Comparison of ENCODE assay signal across 12 cellular contexts in genomic region chr15:58038426-58039106, GRCh38. TPM values are rescaled to one million over a fixed set of nuclear protein-coding genes. Genes with fewer than 3 reads are reported as not detected.
DNase-seq lines count a peak whose midpoint lies in the region; ATAC-seq, FAIRE-seq and TF ChIP-seq lines count a peak whose summit lies in the region.
"Had no signal": no experiment of that assay in that cellular context is flagged by ENCODE, and none has a peak within 500 bp of the region (broad histone marks: within the 10 kb centered on the region; RNA-seq: fewer than 3 reads in every experiment).

No MANE protein-coding gene starts in this region.

- no peaks in the 10 kb centered on the region for H3K79me2 ChIP-seq in HepG2 (ENCODE audit: insufficient read depth, low read length)

- intact Hi-C loops in right lobe of liver (cut with DNase I) = no loop called here
- intact Hi-C loops in HepG2 (cut with micrococcal nuclease; ENCODE audit: unreplicated experiment) = no loop called here
- intact Hi-C loops in left ventricle myocardium inferior (cut with micrococcal nuclease) = no loop called here

- no peak for TF ChIP-seq RAD21 in HepG2 (CRISPR knock-in tag; IDR thresholded peaks at IDR 0.05)

- no peak overlapping the region for H2AFZ ChIP-seq in HepG2 (ENCODE audit: low read length)

- H3K4me1 ChIP-seq in right lobe of liver (peaks cover 0 to 10% (median 0%) of the 10 kb centered on the region in 4 donors), HepG2 (ENCODE audit: insufficient read depth, low read length) (no peaks in the 10 kb centered on the region), left ventricle myocardium inferior (peaks cover 30% of the 10 kb centered on the region)

- CTCF ChIA-PET in HepG2 (lab: Yijun Ruan, JAX; ENCODE audit: low intra/inter-chr PET ratio, low total read pairs) = no interaction called here

- DNase-seq in right lobe of liver = peak in 1 of 3 donors; percentile 47
- no peak for DNase-seq in HepG2 (ENCODE audit: low spot score)
- peak; percentile 27 for DNase-seq in SHP77 treated with DMSO at 0.1 percent for 48 hours (lab: John Stamatoyannopoulos, UW)
- no peak for DNase-seq in left ventricle myocardium inferior
- peak; percentile 27 for DNase-seq in urothelium cell line (ENCODE audit: low spot score)
- DNase-seq in H7 = no peak
- no peak for DNase-seq in activated T-cell treated with anti-CD3 and anti-CD28 coated beads for 4 hours
- DNase-seq: activated CD4-positive, alpha-beta T cell treated with anti-CD3 and anti-CD28 coated beads, Interleukin-2, amount 10 ng/mL, durations not matched to agents 7 days and 5 days; heart right ventricle; posterior cingulate gyrus had no signal

- no peaks in the 10 kb centered on the region for H4K20me1 ChIP-seq in HepG2 (ENCODE audit: insufficient read depth, low read length)

- TF ChIP-seq POLR2A in right lobe of liver (IDR thresholded peaks at IDR 0.05) = no peak
- TF ChIP-seq POLR2A in HepG2 (IDR thresholded peaks at IDR 0.05; ENCODE audit: insufficient read depth in 1 of 2, low read depth in 2 of 2, low read length in 2 of 2) = no peak

- H3K27me3 ChIP-seq in right lobe of liver (no peaks in the 10 kb centered on the region), HepG2 (ENCODE audit: control insufficient read depth in 1 of 2, insufficient read depth in 2 of 2, low read length in 2 of 2) (no peaks in the 10 kb centered on the region), left ventricle myocardium inferior (ENCODE audit: low read depth) (no peaks in the 10 kb centered on the region), H7 (ENCODE audit: control insufficient read depth, insufficient read depth, low read length) (no peaks in the 10 kb centered on the region)
- H3K27me3 ChIP-seq: heart right ventricle had no signal

- H3K27ac ChIP-seq in right lobe of liver (no peak overlapping the region), HepG2 (ENCODE audit: extremely low read length, insufficient read depth, low read length) (no peak overlapping the region), left ventricle myocardium inferior (replicated peaks) (peak overlapping the region; percentile 46)

- H3K4me2 ChIP-seq in HepG2 (ENCODE audit: low read depth, low read length) = no peak overlapping the region

- no peak overlapping the region for H3K4me3 ChIP-seq in right lobe of liver
- H3K4me3 ChIP-seq in HepG2 (replicated peaks in 1 of 3; ENCODE audit: insufficient read depth in 1 of 3, low read depth in 2 of 3, low read length in 3 of 3) = no peak overlapping the region
- no peak overlapping the region for H3K4me3 ChIP-seq in left ventricle myocardium inferior
- no peak overlapping the region for H3K4me3 ChIP-seq in H7 (ENCODE audit: insufficient read depth, low read depth, low read length)
- H3K4me3 ChIP-seq: GM12878, heart right ventricle had no signal

- peak; percentile 50 to 87 (median 74) for ATAC-seq in right lobe of liver
- no peak for ATAC-seq in HepG2
- no peak for ATAC-seq in GM21367 (IDR thresholded peaks at IDR 0.05; ENCODE audit: unreplicated experiment)
- ATAC-seq: GM12878 had no signal

- POLR2A ChIA-PET in HepG2 (lab: Yijun Ruan, JAX) = no interaction called here

- WGBS in right lobe of liver (ENCODE audit: insufficient coverage, low coverage, low lambda C conversion rate, missing lambda C conversion rate) = 0% methylated on average over 1 of the region's 2 CpGs
- WGBS in HepG2 (ENCODE audit: low lambda C conversion rate) = 14% methylated on average over 2 of the region's 2 CpGs

- in situ Hi-C loops in HepG2 (cut with HindIII; ENCODE audit: extremely low pct_ligation_motif_present, low pct_unique_long_range_greater_than_20kb) = no loop called here

- H3K36me3 ChIP-seq in right lobe of liver (no peaks in the 10 kb centered on the region), HepG2 (replicated peaks in 1 of 2; ENCODE audit: control insufficient read depth in 1 of 2, insufficient read depth in 2 of 2, low read length in 2 of 2) (no peaks in the 10 kb centered on the region), left ventricle myocardium inferior (no peaks in the 10 kb centered on the region), H7 (replicated peaks; ENCODE audit: control insufficient read depth, insufficient read depth, low read length) (no peaks in the 10 kb centered on the region)
- H3K36me3 ChIP-seq: heart right ventricle had no signal

- no peak for TF ChIP-seq EP300 in HepG2 (IDR thresholded peaks at IDR 0.05; ENCODE audit: low read depth in 2 of 2, low read length in 2 of 2)
- TF ChIP-seq EP300 in HepG2 (CRISPR knock-in tag; IDR thresholded peaks at IDR 0.05; ENCODE audit: borderline replicate concordance) = no peak

- FAIRE-seq in HepG2 (lab: Jason Lieb, UNC) (no peak), urothelium cell line (lab: Jason Lieb, UNC) (peak; percentile 90)
- FAIRE-seq: GM12878 had no signal

- TF ChIP-seq CTCF in right lobe of liver (IDR thresholded peaks at IDR 0.05) = no peak
- TF ChIP-seq CTCF in HepG2 (CRISPR knock-in tag; IDR thresholded peaks at IDR 0.05) = no peak
- no peak for TF ChIP-seq CTCF in left ventricle myocardium inferior (IDR thresholded peaks at IDR 0.05; ENCODE audit: borderline replicate concordance)

- no peaks in the 10 kb centered on the region for H3K9me3 ChIP-seq in right lobe of liver
- no peaks in the 10 kb centered on the region for H3K9me3 ChIP-seq in HepG2 (ENCODE audit: low read length)
- H3K9me3 ChIP-seq in left ventricle myocardium inferior (replicated peaks) = no peaks in the 10 kb centered on the region
- H3K9me3 ChIP-seq: heart right ventricle had no signal

- no peak overlapping the region for H3K9ac ChIP-seq in HepG2 (ENCODE audit: insufficient read depth, low read depth, low read length)

- no TSS peak for BruUV-seq in HepG2 (replicated peaks; lab: Mats Ljungman, UMichigan)

TF ChIP-seq in HepG2, 621 proteins besides CTCF, POLR2A, EP300 and RAD21:
- no peak for TF ChIP-seq ZNF503 (CRISPR knock-in tag; IDR thresholded peaks at IDR 0.05)
- TF ChIP-seq NR2C2 (CRISPR knock-in tag; IDR thresholded peaks at IDR 0.05; ENCODE audit: borderline replicate concordance) = no peak
- TF ChIP-seq BRF2 (CRISPR knock-in tag; IDR thresholded peaks at IDR 0.05) = no peak
- TF ChIP-seq AGO1 (IDR thresholded peaks at IDR 0.05; ENCODE audit: low read depth, low read length, poor library complexity, severe bottlenecking) = no peak

RNA-seq across cellular contexts. Expression of gene ALDH1A2, which starts 26.9 kb away (rescaled TPM):
- total RNA-seq in right lobe of liver (10 to 100 TPM in 4 of 6 experiments, 1 to 10 TPM in 2; 4.3 to 33.2 (median 10.8) TPM), HepG2 (2016; rRNA removed; fragmentation: Illumina TruSeq; extraction: Trizol) (0.64 TPM in 1 of 2 replicates, not detected in the other), left ventricle myocardium inferior (14.0 TPM)
- 2.0 TPM in 1 of 2 replicates, not detected in the other for total RNA-seq in HepG2 (2016; cell fraction: cytosol; rRNA removed; fragmentation: Illumina TruSeq; extraction: Trizol; ENCODE audit: low read depth)
- total RNA-seq in HepG2 (2016; cell fraction: insoluble cytoplasmic fraction; rRNA removed; fragmentation: Illumina TruSeq; extraction: Trizol) = 1.5 and 1.6 TPM in 2 replicates
- 0.31 and 0.40 TPM in 2 replicates for total RNA-seq in HepG2 (2016; cell fraction: membrane; rRNA removed; fragmentation: Illumina TruSeq; extraction: Trizol)
- total RNA-seq in HepG2 (2016; cell fraction: nucleus; rRNA removed; fragmentation: Illumina TruSeq; extraction: Trizol) = 1.4 TPM in 2 replicates
- 0.90 and 2.0 TPM in 2 replicates for polyA plus RNA-seq in HepG2 (2011; rRNA removed)
- 0.83 and 1.5 TPM in 2 replicates for polyA plus RNA-seq in HepG2 (2011; cell fraction: cytosol; rRNA removed)
- polyA plus RNA-seq in HepG2 (2011; cell fraction: nucleus; rRNA removed) = 1.2 and 2.4 TPM in 2 replicates
- 0.87 and 1.9 TPM in 2 replicates for polyA plus RNA-seq in HepG2 (2012)
- not detected in 2 replicates for polyA plus RNA-seq in HepG2 (2016; cell fraction: cytosol; fragmentation: Illumina TruSeq; extraction: Trizol; ENCODE audit: low read depth)
- 1.7 TPM in 1 of 2 replicates, not detected in the other for polyA plus RNA-seq in HepG2 (2016; cell fraction: insoluble cytoplasmic fraction; fragmentation: Illumina TruSeq; extraction: Trizol; ENCODE audit: low read depth)
- 0.90 TPM in 1 of 2 replicates, not detected in the other for polyA plus RNA-seq in HepG2 (2016; cell fraction: membrane; fragmentation: Illumina TruSeq; extraction: Trizol; ENCODE audit: low read depth)
- 2.2 TPM in 1 of 2 replicates, not detected in the other for polyA plus RNA-seq in HepG2 (2016; cell fraction: nucleus; fragmentation: Illumina TruSeq; extraction: Trizol; ENCODE audit: insufficient read depth, low read depth)
- polyA minus RNA-seq in HepG2 (2011; rRNA and poly(A)+ RNA removed; ENCODE audit: low replicate concordance) = 4.7 and 9.7 TPM in 2 replicates
- 2.2 TPM in 1 of 2 replicates, not detected in the other for polyA minus RNA-seq in HepG2 (2011; cell fraction: cytosol; rRNA and poly(A)+ RNA removed)
- polyA minus RNA-seq in HepG2 (2011; cell fraction: nucleus; rRNA and poly(A)+ RNA removed) = 7.7 and 13.7 TPM in 2 replicates
- 0.10 TPM in 1 of 2 replicates, not detected in the other for total RNA-seq in H7 (2014; rRNA removed; shearing (Covaris generic))
- total RNA-seq: activated CD4-positive, alpha-beta T cell treated with anti-CD3 and anti-CD28 coated beads, Interleukin-2, amount 10 ng/mL, durations not matched to agents 7 days and 5 days had no signal

Comparison
In these comparisons a context has a peak if more than half of its experiments do, and no peak if none do; other contexts are left out.
1. ATAC-seq: peak in right lobe of liver (4 of 4); none in HepG2 (single experiment) and GM21367 (single experiment).
2. DNase-seq: peak in SHP77 treated with DMSO at 0.1 percent for 48 hours (single experiment) and urothelium cell line (single experiment); none in HepG2 (single experiment), left ventricle myocardium inferior (single experiment), H7 (single experiment) and activated T-cell treated with anti-CD3 and anti-CD28 coated beads for 4 hours (single experiment).